In genomic region chr2:557635-558301, GRCh38 we compare ENCODE assay signal across 19 cellular contexts.
DNase-seq lines count a peak whose midpoint lies in the region; ATAC-seq and TF ChIP-seq lines count a peak whose summit lies in the region.
"Had no signal": no experiment of that assay in that cellular context is flagged by ENCODE, and none has a peak within 500 bp of the region (broad histone marks: within the 10 kb centered on the region; RNA-seq: fewer than 3 reads in every experiment).

No MANE protein-coding gene starts in this region.

- no peak overlapping the region for H2BK15ac ChIP-seq in H9 (ENCODE audit: low read depth, low read length)

- no peak overlapping the region for H3K4me2 ChIP-seq in H9 (ENCODE audit: insufficient read depth, insufficient read length, low read length)

- H3K36me3 ChIP-seq in body of pancreas (replicated peaks in 1 of 2; ENCODE audit: insufficient read depth in 1 of 2, low read depth in 2 of 2) = no peaks in the 10 kb centered on the region
- H3K36me3 ChIP-seq in Peyer's patch = no peaks in the 10 kb centered on the region
- H3K36me3 ChIP-seq: adrenal gland, gastrocnemius medialis, SJCRH30 had no signal

- no peak overlapping the region for H3K18ac ChIP-seq in H9 (ENCODE audit: insufficient read length, low read depth, low read length)

- no peak overlapping the region for H2AK5ac ChIP-seq in H9 (ENCODE audit: insufficient read length, low read length)

- H3K14ac ChIP-seq in H9 (ENCODE audit: insufficient read depth, low read length) = no peak overlapping the region

- peak; percentile 63 for ATAC-seq in body of pancreas
- no peak for ATAC-seq in natural killer cell
- ATAC-seq in HG02623 (IDR thresholded peaks at IDR 0.05; ENCODE audit: unreplicated experiment) = no peak
- ATAC-seq: activated CD4-positive, CD25-positive, alpha-beta regulatory T cell treated with anti-CD3 and anti-CD28 coated beads, Interleukin-2, amount 50 U/mL, for 24 hours; gastrocnemius medialis; GM12878; left lobe of liver had no signal

- peaks cover 2% of the 10 kb centered on the region; the same call in 1 of the 2 replicates for H3K4me1 ChIP-seq in H9 (ENCODE audit: insufficient read depth, low read length)
- H3K4me1 ChIP-seq in body of pancreas = peaks cover 9% of the 10 kb centered on the region
- no peaks in the 10 kb centered on the region for H3K4me1 ChIP-seq in Peyer's patch
- H3K4me1 ChIP-seq: adrenal gland, gastrocnemius medialis, SJCRH30 had no signal

- H3K36me3 Mint-ChIP-seq in H9 (ENCODE audit: insufficient read depth in 1 of 3, low read depth in 3 of 3) = no peaks in the 10 kb centered on the region
- H3K36me3 Mint-ChIP-seq in natural killer cell = no peaks in the 10 kb centered on the region

- no peaks in the 10 kb centered on the region for H3K23me2 ChIP-seq in H9 (ENCODE audit: insufficient read length, low read depth, low read length, poor library complexity, severe bottlenecking)

- H2BK5ac ChIP-seq in H9 (ENCODE audit: insufficient read length, low read length) = no peak overlapping the region

- H3K9me3 Mint-ChIP-seq in H9 = no peaks in the 10 kb centered on the region; a peak in 1 of 5 replicates
- H3K9me3 Mint-ChIP-seq in natural killer cell = no peaks in the 10 kb centered on the region

- no peak overlapping the region for H3K4ac ChIP-seq in H9 (ENCODE audit: low read depth, low read length)

- no peak overlapping the region for H2AFZ ChIP-seq in H9 (ENCODE audit: low read length)

- WGBS in H9 (ENCODE audit: extremely low coverage, insufficient read length, low lambda C conversion rate) = no CpG with 5 or more reads among the region's 34 CpGs
- 75 to 79% methylated on average over 31 to 34 of the region's 34 CpGs for WGBS in body of pancreas, 2 donors

- no peaks in the 10 kb centered on the region for H3K79me2 ChIP-seq in H9 (ENCODE audit: insufficient read depth, low read length)

- no peak overlapping the region for H4K5ac ChIP-seq in H9 (ENCODE audit: insufficient read length, low read depth, low read length)

- no peak overlapping the region for H3K4me3 Mint-ChIP-seq in H9
- peak overlapping the region; percentile 37 for H3K4me3 Mint-ChIP-seq in natural killer cell

- no peak overlapping the region for H4K91ac ChIP-seq in H9 (ENCODE audit: insufficient read length, low read depth, low read length)

- no peak overlapping the region for H2BK120ac ChIP-seq in H9 (ENCODE audit: low read depth, low read length, poor library complexity, severe bottlenecking)

- H2BK12ac ChIP-seq in H9 (ENCODE audit: insufficient read length, low read depth, low read length) = no peak overlapping the region

- H3K56ac ChIP-seq in H9 (ENCODE audit: insufficient read length, low read depth, low read length) = no peak overlapping the region

- DNase-seq in DMS153 treated with DMSO at 0.1 percent for 48 hours (lab: John Stamatoyannopoulos, UW; ENCODE audit: unreplicated experiment) (peak; percentile 35), H9 (peak; percentile 53), body of pancreas (peak in 2 of 4 donors; percentile 13 to 16), natural killer cell (no peak), Peyer's patch (no peak), NCI-H748 (lab: John Stamatoyannopoulos, UW; ENCODE audit: unreplicated experiment) (no peak)
- DNase-seq: AML-193; COR-L47; erythroblast; gastrocnemius medialis; NCI-H1436 treated with DMSO at 0.1 percent for 48 hours; NCI-H446 treated with DMSO at 0.1 percent for 48 hours; SJCRH30; stimulated activated CD4-positive, alpha-beta T cell treated with anti-CD3 and anti-CD28 coated beads, Interleukin-4, amount 100 ng/mL, for 1 hour had no signal

- H3K9ac ChIP-seq in H9 (ENCODE audit: extremely low read depth, insufficient read length, low read length) = no peak overlapping the region

- no peak overlapping the region for H4K8ac ChIP-seq in H9 (replicated peaks; ENCODE audit: insufficient read length, low read depth, low read length)

- no peaks in the 10 kb centered on the region for H4K20me1 ChIP-seq in H9 (ENCODE audit: control insufficient read depth, insufficient read depth, insufficient read length)

- no peak overlapping the region for H3K23ac ChIP-seq in H9 (ENCODE audit: insufficient read length, low read depth, low read length)

- H3T11ph ChIP-seq in H9 (ENCODE audit: low read length) = no peak overlapping the region

- H3K4me3 ChIP-seq in body of pancreas (no peak overlapping the region), Peyer's patch (no peak overlapping the region)
- H3K4me3 ChIP-seq: adrenal gland, gastrocnemius medialis, GM12878, SJCRH30 had no signal

- intact Hi-C loops in body of pancreas (cut with DNase I) (no loop called here), natural killer cell (cut with micrococcal nuclease) (no loop called here)

- H3K9me3 ChIP-seq in H9 (ENCODE audit: control insufficient read depth, low read depth, low read length) = no peaks in the 10 kb centered on the region
- H3K9me3 ChIP-seq in body of pancreas = no peaks in the 10 kb centered on the region
- H3K9me3 ChIP-seq in Peyer's patch = no peaks in the 10 kb centered on the region
- H3K9me3 ChIP-seq: adrenal gland, gastrocnemius medialis, SJCRH30 had no signal

- H3K27ac ChIP-seq in H9 (ENCODE audit: insufficient read length, low read depth, low read length) (no peak overlapping the region), body of pancreas (no peak overlapping the region), Peyer's patch (no peak overlapping the region)
- H3K27ac ChIP-seq: adrenal gland, gastrocnemius medialis, SJCRH30 had no signal

- H3K27ac Mint-ChIP-seq in H9 = peak overlapping the region in 1 of 3 experiments; percentile 44; a peak in 1 of 7 replicates
- H3K27ac Mint-ChIP-seq in natural killer cell = no peak overlapping the region

- TF ChIP-seq POLR2A in body of pancreas (IDR thresholded peaks at IDR 0.05) (no peak), Peyer's patch (IDR thresholded peaks at IDR 0.05) (no peak)

- H3K27me3 Mint-ChIP-seq in H9 (ENCODE audit: low read depth) = peaks cover 16% of the 10 kb centered on the region
- H3K27me3 Mint-ChIP-seq in natural killer cell (ENCODE audit: low read depth in 2 of 2) = peaks cover 33 to 64% of the 10 kb centered on the region in 2 donors

- H3K27me3 ChIP-seq in H9 (ENCODE audit: insufficient read depth, low read length) (no peaks in the 10 kb centered on the region), body of pancreas (peaks cover 0 to 6% of the 10 kb centered on the region in 2 donors), Peyer's patch (no peaks in the 10 kb centered on the region)
- H3K27me3 ChIP-seq: adrenal gland, gastrocnemius medialis had no signal

- H2BK20ac ChIP-seq in H9 (ENCODE audit: low read depth, low read length, poor library complexity, severe bottlenecking) = no peak overlapping the region

- TF ChIP-seq CTCF in H9 (conservative IDR thresholded peaks at IDR 0.05) (no peak), body of pancreas (IDR thresholded peaks at IDR 0.05) (no peak), natural killer cell (IDR thresholded peaks at IDR 0.05) (no peak), Peyer's patch (IDR thresholded peaks at IDR 0.05) (no peak)

- no peaks in the 10 kb centered on the region for H3K79me1 ChIP-seq in H9 (ENCODE audit: insufficient read depth, low read depth, low read length, poor library complexity, severe bottlenecking)

- H3K4me1 Mint-ChIP-seq in H9 (peaks cover 6 to 10% of the 10 kb centered on the region in 2 experiments; a peak in 3 of 4 replicates), natural killer cell (peaks cover 5 to 14% of the 10 kb centered on the region in 2 donors)

Comparison
In these comparisons a context has a peak if more than half of its experiments do, and no peak if none do; other contexts are left out.
1. DNase-seq: peak in DMS153 treated with DMSO at 0.1 percent for 48 hours (single experiment) and H9 (single experiment); none in natural killer cell (single experiment), Peyer's patch (0 of 3) and NCI-H748 (single experiment).